Comparison of ENCODE assay signal across 12 cellular contexts in genomic region chr12:4293942-4294505, GRCh38. TPM values are rescaled to one million over a fixed set of nuclear protein-coding genes. Genes with fewer than 3 reads are reported as not detected.
A peak's percentile ranks its signal among the peaks of the same experiment; 100 is the strongest.
DNase-seq lines count a peak whose midpoint lies in the region; ATAC-seq lines count a peak whose summit lies in the region.
"Had no signal": no experiment of that assay in that cellular context is flagged by ENCODE, and none has a peak within 500 bp of the region (broad histone marks: within the 10 kb centered on the region; RNA-seq: fewer than 3 reads in every experiment).

No MANE protein-coding gene starts in this region.

- no CpG with 5 or more reads among the region's 16 CpGs for WGBS in trophoblast cell (ENCODE audit: extremely low coverage, insufficient coverage, insufficient read length)

- H3K36me3 ChIP-seq in naive thymus-derived CD4-positive, alpha-beta T cell (ENCODE audit: control insufficient read depth in 2 of 3, insufficient read depth in 3 of 3, low read length in 3 of 3), result peaks cover 29 to 92% (median 37%) of the 10 kb centered on the region in 3 experiments
- H3K36me3 ChIP-seq in HAP-1 (replicated peaks), result no peaks in the 10 kb centered on the region
- peaks cover 61 to 78% of the 10 kb centered on the region in 2 experiments for H3K36me3 ChIP-seq in trophoblast cell (ENCODE audit: control insufficient read depth in 1 of 2, insufficient read depth in 2 of 2, low read length in 2 of 2)

- H3K4me2 ChIP-seq in trophoblast cell (ENCODE audit: low read length), result no peak overlapping the region

- H3K9me3 ChIP-seq in naive thymus-derived CD4-positive, alpha-beta T cell (ENCODE audit: control insufficient read depth in 2 of 3, low read length in 3 of 3), result no peaks in the 10 kb centered on the region
- H3K9me3 ChIP-seq in HAP-1 (no peaks in the 10 kb centered on the region), trophoblast cell (ENCODE audit: insufficient read depth, low read depth, low read length) (no peaks in the 10 kb centered on the region)
- H3K9me3 ChIP-seq: psoas muscle had no signal

- in situ Hi-C loops in HAP-1 (cut with MboI; ENCODE audit: low sequenced_read_pairs), result no loop called here

- H3K79me1 ChIP-seq in trophoblast cell (ENCODE audit: low read length), result no peaks in the 10 kb centered on the region

- no peak overlapping the region for H2AFZ ChIP-seq in trophoblast cell (ENCODE audit: insufficient read depth, low read length, poor library complexity)

- no peak overlapping the region for H3K9ac ChIP-seq in trophoblast cell (ENCODE audit: low read length)

- H3K14ac ChIP-seq in trophoblast cell (ENCODE audit: low read length), result no peak overlapping the region

- H3K18ac ChIP-seq in trophoblast cell (ENCODE audit: low read length), result no peak overlapping the region

- H3K23ac ChIP-seq in trophoblast cell (ENCODE audit: low read length), result no peak overlapping the region

- no peaks in the 10 kb centered on the region for H3K27me3 Mint-ChIP-seq in naive thymus-derived CD4-positive, alpha-beta T cell

- no peak overlapping the region for H4K12ac ChIP-seq in trophoblast cell (ENCODE audit: low read depth, low read length)

- no peaks in the 10 kb centered on the region for H3K27me3 ChIP-seq in naive thymus-derived CD4-positive, alpha-beta T cell (ENCODE audit: control insufficient read depth in 2 of 2, insufficient read depth in 2 of 2, low read length in 2 of 2)
- H3K27me3 ChIP-seq in HAP-1 (ENCODE audit: low read depth) (no peaks in the 10 kb centered on the region), trophoblast cell (ENCODE audit: insufficient read depth, low read length) (no peaks in the 10 kb centered on the region)

- no peak overlapping the region for H3K4me3 ChIP-seq in naive thymus-derived CD4-positive, alpha-beta T cell (ENCODE audit: low read length)
- H3K4me3 ChIP-seq in HAP-1 (no peak overlapping the region), trophoblast cell (ENCODE audit: low read depth, low read length) (no peak overlapping the region)
- H3K4me3 ChIP-seq: psoas muscle had no signal

- H3K9me3 Mint-ChIP-seq in naive thymus-derived CD4-positive, alpha-beta T cell, result no peaks in the 10 kb centered on the region

- H2AK5ac ChIP-seq in trophoblast cell (ENCODE audit: low read length), result no peak overlapping the region

- no peak overlapping the region for H4K91ac ChIP-seq in trophoblast cell (ENCODE audit: low read depth, low read length)

- CTCF ChIA-PET in naive thymus-derived CD4-positive, alpha-beta T cell (lab: Charles Lee), result interaction anchor here (0.6 to 1.0 kb wide), 2 partner anchors 18 to 419 kb away, joined by 3 to 4 read pairs; no protein-coding TSS in a partner anchor

- H3K79me2 ChIP-seq in trophoblast cell (ENCODE audit: control insufficient read depth, insufficient read depth, low read length, poor library complexity), result peaks cover 2% of the 10 kb centered on the region

- no peak overlapping the region for H2BK12ac ChIP-seq in trophoblast cell (ENCODE audit: low read length)

- H3K4me1 Mint-ChIP-seq in naive thymus-derived CD4-positive, alpha-beta T cell, result peaks cover 49 to 79% (median 72%) of the 10 kb centered on the region in 7 donors

- H2BK5ac ChIP-seq in trophoblast cell (ENCODE audit: low read depth, low read length, poor library complexity), result no peak overlapping the region

- H2BK120ac ChIP-seq in trophoblast cell (ENCODE audit: insufficient read depth, low read length, poor library complexity), result no peak overlapping the region

- H4K8ac ChIP-seq in trophoblast cell (ENCODE audit: low read depth, low read length), result no peak overlapping the region

- peak overlapping the region in 8 of 10 donors; percentile 33 to 70 (median 62) for H3K4me3 Mint-ChIP-seq in naive thymus-derived CD4-positive, alpha-beta T cell

- peak; percentile 42 for ATAC-seq in naive thymus-derived CD4-positive, alpha-beta T cell
- no peak for ATAC-seq in GM21367 (IDR thresholded peaks at IDR 0.05; ENCODE audit: unreplicated experiment)
- ATAC-seq in activated CD4-positive, CD25-positive, alpha-beta regulatory T cell treated with anti-CD3 and anti-CD28 coated beads, Interleukin-2, amount 50 U/mL, for 24 hours, result no peak
- ATAC-seq: psoas muscle had no signal

- peaks cover 30 to 42% of the 10 kb centered on the region in 2 donors for H3K4me1 ChIP-seq in naive thymus-derived CD4-positive, alpha-beta T cell (ENCODE audit: control insufficient read depth in 2 of 2, insufficient read depth in 2 of 2, low read length in 2 of 2)
- H3K4me1 ChIP-seq in HAP-1 (no peaks in the 10 kb centered on the region), trophoblast cell (ENCODE audit: control insufficient read depth in 1 of 2, insufficient read depth in 2 of 2, low read length in 2 of 2) (peaks cover 11 to 13% of the 10 kb centered on the region in 2 experiments)
- H3K4me1 ChIP-seq: psoas muscle had no signal

- H3K4ac ChIP-seq in trophoblast cell (ENCODE audit: low read depth, low read length), result no peak overlapping the region

- peak overlapping the region; percentile 24 to 98 (median 89) for H3K27ac Mint-ChIP-seq in naive thymus-derived CD4-positive, alpha-beta T cell

- POLR2A ChIA-PET in naive thymus-derived CD4-positive, alpha-beta T cell (lab: Charles Lee), result interaction anchor here (0.8 to 2.3 kb wide), 3 partner anchors 8 to 25 kb away, joined by 3 to 8 read pairs (median 3); no protein-coding TSS in a partner anchor

- intact Hi-C loops in naive thymus-derived CD4-positive, alpha-beta T cell (cut with micrococcal nuclease), result no loop called here

- peaks cover 11 to 57% (median 31%) of the 10 kb centered on the region in 5 donors for H3K36me3 Mint-ChIP-seq in naive thymus-derived CD4-positive, alpha-beta T cell

- DNase-seq in D341Med (ENCODE audit: low spot score), result peak; percentile 91
- peak; percentile 99 for DNase-seq in NCI-H82 (lab: John Stamatoyannopoulos, UW)
- peak in 1 of 9 donors; percentile 7 for DNase-seq in naive thymus-derived CD4-positive, alpha-beta T cell
- no peak for DNase-seq in HAP-1 (ENCODE audit: low spot score in 2 of 2)
- DNase-seq in trophoblast cell, result no peak
- DNase-seq: activated CD4-positive, CD25-positive, alpha-beta regulatory T cell; mammary epithelial cell; psoas muscle; SHP77 treated with DMSO at 0.1 percent for 48 hours had no signal

- peak overlapping the region; percentile 14 for H3K27ac ChIP-seq in cingulate gyrus (ENCODE audit: low read depth, low read length)
- H3K27ac ChIP-seq in naive thymus-derived CD4-positive, alpha-beta T cell (ENCODE audit: low read depth, low read length), result peak overlapping the region; percentile 50
- no peak overlapping the region for H3K27ac ChIP-seq in trophoblast cell (ENCODE audit: low read depth, low read length)
- H3K27ac ChIP-seq: psoas muscle had no signal

RNA-seq across cellular contexts. Expression of gene CCND2, which starts 20.5 kb away (rescaled TPM):
- 100 to 1,000 TPM in 3 of 5 experiments, 10 to 100 TPM in 2; 95.7 to 659 (median 125) TPM for total RNA-seq in naive thymus-derived CD4-positive, alpha-beta T cell
- polyA plus RNA-seq in naive thymus-derived CD4-positive, alpha-beta T cell, result 10 to 100 TPM; 57.3 to 65.1 TPM
- 133 TPM in 2 replicates for polyA plus RNA-seq in trophoblast cell (2013)

RNA-seq across cellular contexts. Expression of gene TIGAR, which starts 27.0 kb away (rescaled TPM):
- total RNA-seq in naive thymus-derived CD4-positive, alpha-beta T cell, result 10 to 100 TPM in 3 of 5 experiments, 1 to 10 TPM in 2; 7.1 to 15.8 (median 11.1) TPM
- polyA plus RNA-seq in naive thymus-derived CD4-positive, alpha-beta T cell, result 1 to 10 TPM; 4.4 to 6.6 TPM
- 22.8 and 24.9 TPM in 2 replicates for polyA plus RNA-seq in trophoblast cell (2013)

Comparison
In these comparisons a context has a peak if more than half of its experiments do, and no peak if none do; other contexts are left out.
1. DNase-seq: peak in D341Med (single experiment) and NCI-H82 (single experiment); none in HAP-1 (0 of 2) and trophoblast cell (0 of 2).